In the genomic region with DNA sequence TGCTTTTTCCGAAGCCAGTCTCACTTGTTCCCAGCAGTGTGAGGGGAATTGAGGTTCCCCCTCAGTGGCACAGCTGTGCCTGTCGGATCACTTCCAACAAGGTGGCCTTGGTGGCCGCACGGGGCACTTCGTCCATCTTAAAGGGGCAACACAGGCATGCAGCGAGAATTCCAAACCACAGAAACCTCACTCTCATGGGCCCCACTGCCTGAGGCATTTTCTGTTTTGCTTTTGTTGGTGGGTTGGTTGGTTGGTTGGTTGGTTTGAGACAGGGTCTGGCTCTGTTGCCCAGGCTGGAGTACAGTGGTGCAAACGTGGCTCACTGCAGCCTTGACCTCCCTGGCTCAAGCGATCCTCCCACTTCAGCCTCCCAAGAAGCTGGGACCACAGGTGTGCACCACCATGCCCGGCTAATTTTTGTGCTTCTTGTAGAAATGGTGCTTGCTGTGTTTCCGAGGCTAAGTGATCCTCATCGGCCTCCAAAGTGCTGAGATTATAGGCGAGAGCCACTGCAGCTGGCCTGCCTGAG, we compare ENCODE assay signal across 20 cellular contexts. TPM values are rescaled to one million over a fixed set of nuclear protein-coding genes. Genes with fewer than 3 reads are reported as not detected.
DNase-seq lines count a peak whose midpoint lies in the region; ATAC-seq and TF ChIP-seq lines count a peak whose summit lies in the region.
"Had no signal": no experiment of that assay in that cellular context is flagged by ENCODE, and none has a peak within 500 bp of the region (broad histone marks: within the 10 kb centered on the region; RNA-seq: fewer than 3 reads in every experiment).

No MANE protein-coding gene starts in this region.

- intact Hi-C loops in IMR-90 (cut with micrococcal nuclease), result loop anchor here (2.0 kb wide), 1 partner anchor 95 kb away; a partner anchor contains a TSS

- CTCF ChIA-PET in IMR-90 (lab: Yijun Ruan, JAX), result no interaction called here
- CTCF ChIA-PET in WTC11 (lab: Charles Lee), result interaction anchor here (2.1 kb wide), 1 partner anchor 100 kb away, joined by 10 read pairs; no protein-coding TSS in a partner anchor

- no peak overlapping the region for H2AFZ ChIP-seq in IMR-90 (replicated peaks; ENCODE audit: low read length, poor library complexity)

- no peak overlapping the region for H3K4me2 ChIP-seq in IMR-90 (ENCODE audit: low read depth, low read length)
- H3K4me2 ChIP-seq: KMS-11 had no signal

- no peaks in the 10 kb centered on the region for H3K4me1 ChIP-seq in IMR-90 (ENCODE audit: control insufficient read depth, insufficient read depth, low read length)

- peaks cover 16% of the 10 kb centered on the region for H3K36me3 ChIP-seq in IMR-90 (ENCODE audit: control insufficient read depth, insufficient read depth, low read length)
- H3K36me3 ChIP-seq: HAP-1 had no signal

- WGBS in IMR-90 (ENCODE audit: extremely low coverage in 2 of 2, insufficient read length in 1 of 2), 2 experiments, result no CpG with 5 or more reads among the region's 12 CpGs

- POLR2A ChIA-PET in IMR-90 (lab: Charles Lee; ENCODE audit: unreplicated experiment), result no interaction called here
- POLR2A ChIA-PET in WTC11 (lab: Charles Lee), result interaction anchor here (0.6 to 0.7 kb wide), 3 partner anchors 23 to 35 kb away, joined by 3 to 6 read pairs (median 3); a partner anchor contains a TSS

- peaks cover 4% of the 10 kb centered on the region for H3K27me3 Mint-ChIP-seq in WTC11 (ENCODE audit: low read depth)
- peaks cover 2% of the 10 kb centered on the region for H3K27me3 Mint-ChIP-seq in activated T-cell treated with anti-CD3 and anti-CD28 coated beads, Interleukin-2, amount 50 U/mL, for 4 hours (ENCODE audit: low read depth)

- ATAC-seq in IMR-90 (ENCODE audit: low read depth), result no peak
- ATAC-seq in WTC11, result no peak
- ATAC-seq in activated T-cell treated with anti-CD3 and anti-CD28 coated beads, Interleukin-2, amount 50 U/mL, for 4 hours, result no peak

- H3K79me1 ChIP-seq in IMR-90 (ENCODE audit: low read depth in 1 of 2, low read length in 2 of 2), result peaks cover 9 to 19% of the 10 kb centered on the region in 2 experiments; a peak in 3 of 4 replicates

- peaks cover 11% of the 10 kb centered on the region for H3K36me3 Mint-ChIP-seq in WTC11
- peaks cover 7% of the 10 kb centered on the region for H3K36me3 Mint-ChIP-seq in activated T-cell treated with anti-CD3 and anti-CD28 coated beads, Interleukin-2, amount 50 U/mL, for 4 hours (ENCODE audit: insufficient read depth)

- peak overlapping the region; percentile 45 for H2AK9ac ChIP-seq in IMR-90 (replicated peaks; ENCODE audit: low read depth, low read length, poor library complexity)

- no peak overlapping the region for H3K9ac ChIP-seq in IMR-90 (ENCODE audit: low read depth, low read length)
- H3K9ac ChIP-seq: KMS-11 had no signal

- no peaks in the 10 kb centered on the region for H3K27me3 ChIP-seq in IMR-90 (ENCODE audit: control insufficient read depth, insufficient read depth, low read length)

- H3K56ac ChIP-seq in IMR-90 (ENCODE audit: extremely low read depth, insufficient read depth, low read length), result no peak overlapping the region

- dilution Hi-C loops in IMR-90 (cut with HindIII; ENCODE audit: low sequenced_read_pairs, unreplicated experiment), result no loop called here

- no peak overlapping the region for H2AK5ac ChIP-seq in IMR-90 (ENCODE audit: low read depth, low read length)

- H2BK20ac ChIP-seq in IMR-90 (ENCODE audit: low read depth, low read length), result no peak overlapping the region

- no peak overlapping the region for H3K27ac ChIP-seq in IMR-90 (ENCODE audit: insufficient read depth, low read length)
- peak overlapping the region; percentile 90 for H3K27ac ChIP-seq in substantia nigra (ENCODE audit: low read depth, low read length, poor library complexity, severe bottlenecking)
- H3K27ac ChIP-seq: KMS-11, SK-N-MC had no signal

- H3K4ac ChIP-seq in IMR-90 (ENCODE audit: low read depth, low read length), result no peak overlapping the region

- no peak overlapping the region for H3K23ac ChIP-seq in IMR-90 (ENCODE audit: low read depth, low read length)

- no peak overlapping the region for H3K18ac ChIP-seq in IMR-90 (ENCODE audit: low read depth, low read length)

- peaks cover 14% of the 10 kb centered on the region for H3K4me1 Mint-ChIP-seq in WTC11
- peaks cover 11% of the 10 kb centered on the region for H3K4me1 Mint-ChIP-seq in activated T-cell treated with anti-CD3 and anti-CD28 coated beads, Interleukin-2, amount 50 U/mL, for 4 hours (ENCODE audit: low read depth)

- no peak overlapping the region for H3K14ac ChIP-seq in IMR-90 (replicated peaks; ENCODE audit: low read depth, low read length)

- no peak overlapping the region for H2BK120ac ChIP-seq in IMR-90 (ENCODE audit: low read depth, low read length)

- H2BK15ac ChIP-seq in IMR-90 (ENCODE audit: low read depth, low read length), result no peak overlapping the region

- BruUV-seq in IMR-90 (replicated peaks; lab: Mats Ljungman, UMichigan), result no TSS peak

- H4K5ac ChIP-seq in IMR-90 (ENCODE audit: low read depth, low read length), result no peak overlapping the region

- no peak for TF ChIP-seq POLR2A in IMR-90 (IDR thresholded peaks at IDR 0.05; ENCODE audit: low read depth, low read length)

- H3K9me3 Mint-ChIP-seq in WTC11, result no peaks in the 10 kb centered on the region
- H3K9me3 Mint-ChIP-seq in activated T-cell treated with anti-CD3 and anti-CD28 coated beads, Interleukin-2, amount 50 U/mL, for 4 hours, result no peaks in the 10 kb centered on the region

- peaks cover 11% of the 10 kb centered on the region for H4K20me1 ChIP-seq in IMR-90 (ENCODE audit: insufficient read depth, low read length)

- no peak overlapping the region for H3K27ac Mint-ChIP-seq in WTC11

- in situ Hi-C loops in IMR-90 (cut with MboI; ENCODE audit: low sequenced_read_pairs), result no loop called here

- H3K9me1 ChIP-seq in IMR-90 (ENCODE audit: insufficient read depth, low read length), result no peaks in the 10 kb centered on the region

- H2BK5ac ChIP-seq in IMR-90 (ENCODE audit: low read depth, low read length, poor library complexity, severe bottlenecking), result no peak overlapping the region

- DNase-seq in IMR-90, result no peak
- no peak for DNase-seq in WTC11 (ENCODE audit: low spot score)
- peak; percentile 20 for DNase-seq in left kidney (ENCODE audit: low read depth, low spot score)
- DNase-seq in substantia nigra (lab: John Stamatoyannopoulos, UW), result no peak
- no peak for DNase-seq in NCI-H2196 (lab: John Stamatoyannopoulos, UW; ENCODE audit: unreplicated experiment)
- DNase-seq in 8988T, result no peak
- DNase-seq in activated T-cell treated with anti-CD3 and anti-CD28 coated beads, Interleukin-2, amount 50 U/mL, for 4 hours, result no peak
- DNase-seq: CD4-positive, CD25-positive, alpha-beta regulatory T cell; NCI-H1105; NCI-H146; NCI-H2029 treated with DMSO at 0.1 percent for 48 hours; NCI-H2171; NCI-H524 treated with DMSO at 0.1 percent for 48 hours; NCI-H82; OCI-M1; SHP77; SW 1271 had no signal

- no peaks in the 10 kb centered on the region for H3K9me3 ChIP-seq in IMR-90 (ENCODE audit: control insufficient read depth, insufficient read depth, low read length)
- H3K9me3 ChIP-seq: HAP-1 had no signal

- no peak overlapping the region for H3K4me3 ChIP-seq in IMR-90 (ENCODE audit: insufficient read depth, low read depth, low read length)
- H3K4me3 ChIP-seq: HAP-1, SK-N-MC had no signal

- TF ChIP-seq RAD21 in IMR-90 (IDR thresholded peaks at IDR 0.05; ENCODE audit: low read length), result no peak

- no peak for TF ChIP-seq CTCF in IMR-90 (conservative IDR thresholded peaks at IDR 0.05; ENCODE audit: low read depth, low read length)
- TF ChIP-seq CTCF in WTC11 (IDR thresholded peaks at IDR 0.05), result no peak

- no peak overlapping the region for H4K91ac ChIP-seq in IMR-90 (ENCODE audit: insufficient read depth, low read depth, low read length)

- H3K4me3 Mint-ChIP-seq in WTC11, result no peak overlapping the region
- H3K4me3 Mint-ChIP-seq in activated T-cell treated with anti-CD3 and anti-CD28 coated beads, Interleukin-2, amount 50 U/mL, for 4 hours, result no peak overlapping the region
- H3K4me3 Mint-ChIP-seq: CD4-positive, CD25-positive, alpha-beta regulatory T cell had no signal

- no peak overlapping the region for H4K8ac ChIP-seq in IMR-90 (ENCODE audit: low read depth in 2 of 2, low read length in 2 of 2)

TF ChIP-seq in IMR-90, 13 proteins besides CTCF, POLR2A, EP300 and RAD21 (continues in another document):
- TF ChIP-seq CHD1 (IDR thresholded peaks at IDR 0.05; ENCODE audit: low read depth, low read length), result no peak
- TF ChIP-seq SMC3 (IDR thresholded peaks at IDR 0.05; ENCODE audit: low read depth, low read length), result no peak

RNA-seq across cellular contexts. Expression of a gene that starts 3.7 kb away (rescaled TPM):
- total RNA-seq in IMR-90 (2012; rRNA removed), result 60.8 and 64.7 TPM in 2 replicates
- polyA plus RNA-seq in IMR-90 (2012; rRNA removed), result 136 and 167 TPM in 2 replicates
- 283 and 387 TPM in 2 replicates for polyA plus RNA-seq in IMR-90 (2012; cell fraction: cytosol; rRNA removed)
- 76.0 and 256 TPM in 2 replicates for polyA plus RNA-seq in IMR-90 (2012; cell fraction: nucleus; rRNA removed; ENCODE audit: low replicate concordance)
- total RNA-seq in WTC11 (2021), result 136 to 149 TPM (median 139 TPM) in 3 replicates
- 100 to 1,000 TPM; 124 to 142 (median 137) TPM for total RNA-seq in activated T-cell treated with anti-CD3 and anti-CD28 coated beads, Interleukin-2, amount 50 U/mL, for 4 hours

RNA-seq across cellular contexts. Expression of a gene that starts 21.3 kb away (rescaled TPM):
- total RNA-seq in IMR-90 (2012; rRNA removed) (22.8 and 23.9 TPM in 2 replicates), WTC11 (2021) (27.7 to 33.6 TPM (median 28.9 TPM) in 3 replicates)
- 51.8 and 63.6 TPM in 2 replicates for polyA plus RNA-seq in IMR-90 (2012; rRNA removed)
- polyA plus RNA-seq in IMR-90 (2012; cell fraction: cytosol; rRNA removed), result 37.4 and 106 TPM in 2 replicates
- polyA plus RNA-seq in IMR-90 (2012; cell fraction: nucleus; rRNA removed; ENCODE audit: low replicate concordance), result 22.7 and 61.5 TPM in 2 replicates
- total RNA-seq in activated T-cell treated with anti-CD3 and anti-CD28 coated beads, Interleukin-2, amount 50 U/mL, for 4 hours, result 10 to 100 TPM; 16.0 to 25.9 (median 23.1) TPM

RNA-seq across cellular contexts. Expression of a gene that starts 27.4 kb away (rescaled TPM):
- total RNA-seq in IMR-90 (2012; rRNA removed), result 22.0 and 35.3 TPM in 2 replicates
- 62.8 and 63.6 TPM in 2 replicates for polyA plus RNA-seq in IMR-90 (2012; rRNA removed)
- 32.2 and 39.6 TPM in 2 replicates for polyA plus RNA-seq in IMR-90 (2012; cell fraction: cytosol; rRNA removed)
- 127 and 151 TPM in 2 replicates for polyA plus RNA-seq in IMR-90 (2012; cell fraction: nucleus; rRNA removed; ENCODE audit: low replicate concordance)
- 338 to 360 TPM (median 339 TPM) in 3 replicates for total RNA-seq in WTC11 (2021)
- total RNA-seq in activated T-cell treated with anti-CD3 and anti-CD28 coated beads, Interleukin-2, amount 50 U/mL, for 4 hours, result 100 to 1,000 TPM; 296 to 322 (median 303) TPM

RNA-seq across cellular contexts. Expression of a gene that starts 58.2 kb away (rescaled TPM):
- 834 and 1,179 TPM in 2 replicates for total RNA-seq in IMR-90 (2012; rRNA removed)
- polyA plus RNA-seq in IMR-90 (2012; rRNA removed), result 1,855 and 2,269 TPM in 2 replicates
- polyA plus RNA-seq in IMR-90 (2012; cell fraction: cytosol; rRNA removed), result 15,264 and 18,725 TPM in 2 replicates
- 1,510 and 3,480 TPM in 2 replicates for polyA plus RNA-seq in IMR-90 (2012; cell fraction: nucleus; rRNA removed; ENCODE audit: low replicate concordance)
- 1,932 to 2,169 TPM (median 2,158 TPM) in 3 replicates for total RNA-seq in WTC11 (2021)
- 1,000 to 10,000 TPM; 2,317 to 2,484 (median 2,379) TPM for total RNA-seq in activated T-cell treated with anti-CD3 and anti-CD28 coated beads, Interleukin-2, amount 50 U/mL, for 4 hours
